In the genomic region with DNA sequence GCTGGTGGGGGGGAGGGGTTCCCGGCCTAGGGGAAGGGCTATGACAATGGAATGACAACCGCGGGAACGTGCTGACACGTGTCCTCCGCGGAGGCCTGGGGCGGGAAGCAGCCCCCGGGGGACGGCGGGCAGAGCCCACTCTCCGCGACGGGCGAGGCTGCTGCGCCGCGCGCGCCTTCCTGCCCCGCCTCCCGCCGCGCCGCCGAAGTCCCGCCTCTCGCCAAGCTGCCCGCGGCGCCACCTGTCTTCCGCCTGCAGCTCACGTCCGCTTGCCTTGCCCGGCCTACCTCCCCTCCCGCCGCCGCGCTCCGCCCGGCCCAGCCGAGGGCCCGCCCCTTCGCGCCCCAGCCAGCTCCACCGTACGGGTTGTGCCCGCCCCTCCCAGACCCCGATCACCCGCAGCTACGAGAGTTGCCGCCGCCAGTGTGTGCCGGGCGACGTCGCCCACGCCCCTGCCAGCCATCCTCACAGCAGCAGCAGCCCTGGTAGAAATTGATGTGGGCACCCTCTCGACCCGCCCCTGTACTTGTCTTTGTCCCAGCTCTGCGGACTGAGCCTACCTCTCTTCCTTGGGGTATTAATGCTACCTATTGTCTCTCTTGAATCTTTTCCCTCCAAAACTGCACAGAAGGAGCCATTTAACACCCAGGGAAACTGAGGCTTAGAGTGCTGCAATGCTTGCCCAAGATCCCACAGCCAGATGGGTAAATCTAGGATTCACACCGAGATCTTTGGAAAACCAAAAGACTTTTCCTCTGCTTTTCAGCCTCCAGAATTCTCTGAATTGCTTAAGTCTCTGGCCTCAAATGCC, we compare ENCODE assay signal across 8 cellular contexts. TPM values are rescaled to one million over a fixed set of nuclear protein-coding genes. Genes with fewer than 3 reads are reported as not detected.
A peak's percentile ranks its signal among the peaks of the same experiment; 100 is the strongest.
DNase-seq lines count a peak whose midpoint lies in the region; ATAC-seq, FAIRE-seq and TF ChIP-seq lines count a peak whose summit lies in the region.

A gene with protein sequence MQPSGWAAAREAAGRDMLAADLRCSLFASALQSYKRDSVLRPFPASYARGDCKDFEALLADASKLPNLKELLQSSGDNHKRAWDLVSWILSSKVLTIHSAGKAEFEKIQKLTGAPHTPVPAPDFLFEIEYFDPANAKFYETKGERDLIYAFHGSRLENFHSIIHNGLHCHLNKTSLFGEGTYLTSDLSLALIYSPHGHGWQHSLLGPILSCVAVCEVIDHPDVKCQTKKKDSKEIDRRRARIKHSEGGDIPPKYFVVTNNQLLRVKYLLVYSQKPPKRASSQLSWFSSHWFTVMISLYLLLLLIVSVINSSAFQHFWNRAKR (minus strand): TSS at position 180 of the 811 bp plus-strand sequence. CDS start 457 bp downstream, outside the sequence.

- no peaks in the 10 kb centered on the region for H3K4me1 ChIP-seq in mesodermal cell (ENCODE audit: control insufficient read depth, insufficient read depth, low read length, poor library complexity, severe bottlenecking)

- no peaks in the 10 kb centered on the region for H3K36me3 ChIP-seq in mesodermal cell (ENCODE audit: control insufficient read depth, insufficient read depth, low read length)

- CTCF ChIA-PET in Calu3 (lab: Charles Lee) = interaction anchor here (0.5 to 2.0 kb wide), 18 partner anchors 9 to 698 kb away, joined by 3 to 10 read pairs (median 4); a partner anchor contains a TSS

- H3K36me3 Mint-ChIP-seq in Calu3 (ENCODE audit: insufficient read depth, unreplicated experiment) = peaks cover 17% of the 10 kb centered on the region
- peaks cover 3% of the 10 kb centered on the region for H3K36me3 Mint-ChIP-seq in effector memory CD8-positive, alpha-beta T cell (ENCODE audit: insufficient read depth)

- peak; percentile 33 for TF ChIP-seq CTCF in Calu3 (IDR thresholded peaks at IDR 0.05; ENCODE audit: unreplicated experiment)

- H3K9me3 ChIP-seq in mesodermal cell (ENCODE audit: control insufficient read depth, low read length) = no peaks in the 10 kb centered on the region

- intact Hi-C loops in Calu3 (cut with micrococcal nuclease; ENCODE audit: unreplicated experiment) = no loop called here

- H3K27ac ChIP-seq in mesodermal cell (ENCODE audit: low read depth, low read length, severe bottlenecking) = peak within 1 kb of the TSS; percentile 69

- H3K27ac Mint-ChIP-seq in Calu3 (ENCODE audit: unreplicated experiment) = peak within 1 kb of the TSS; percentile 36
- H3K27ac Mint-ChIP-seq in effector memory CD8-positive, alpha-beta T cell = peak within 1 kb of the TSS; percentile 89 to 95

- H3K4me3 ChIP-seq in mesodermal cell (ENCODE audit: extremely low read depth, insufficient read depth, low read length, poor library complexity, severe bottlenecking) = peak within 1 kb of the TSS; percentile 60

- peak; percentile 95 for FAIRE-seq in HTR-8/SVneo (lab: Jason Lieb, UNC)

- no peaks in the 10 kb centered on the region for H3K27me3 Mint-ChIP-seq in Calu3 (ENCODE audit: unreplicated experiment)
- H3K27me3 Mint-ChIP-seq in effector memory CD8-positive, alpha-beta T cell = no peaks in the 10 kb centered on the region

- H3K4me1 Mint-ChIP-seq in Calu3 (ENCODE audit: low read depth, unreplicated experiment) = peaks cover 6% of the 10 kb centered on the region
- peaks cover 27 to 36% of the 10 kb centered on the region in 2 donors for H3K4me1 Mint-ChIP-seq in effector memory CD8-positive, alpha-beta T cell (ENCODE audit: low read depth in 2 of 2)

- no peaks in the 10 kb centered on the region for H3K9me3 Mint-ChIP-seq in Calu3 (ENCODE audit: low read depth, unreplicated experiment)
- H3K9me3 Mint-ChIP-seq in effector memory CD8-positive, alpha-beta T cell = no peaks in the 10 kb centered on the region

- no TSS peak for BruUV-seq in Calu3 (replicated peaks; lab: Mats Ljungman, UMichigan)

- WGBS in mesodermal cell (ENCODE audit: insufficient coverage in 2 of 2), 2 experiments = 2 to 4% methylated on average over 40 to 58 of the region's 62 CpGs

- DNase-seq in Calu3 (peak; percentile 97), HTR-8/SVneo (ENCODE audit: insufficient read length, low spot score) (peak; percentile 82), NOMO-1 treated with DMSO at 0.1 percent for 48 hours (lab: John Stamatoyannopoulos, UW; ENCODE audit: unreplicated experiment) (peak; percentile 92)
- peak; percentile 82 to 83 for DNase-seq in activated CD8-positive, alpha-beta memory T cell treated with anti-CD3 and anti-CD28 coated beads for 4 hours (ENCODE audit: low read depth in 2 of 2)
- peak; percentile 87 to 91 (median 88) for DNase-seq in effector memory CD8-positive, alpha-beta T cell
- peak; percentile 79 to 90 for DNase-seq in stimulated activated CD8-positive, alpha-beta memory T cell treated with anti-CD3 and anti-CD28 coated beads, Interleukin-15, amount 100 ng/mL, for 4 hours (ENCODE audit: low read depth in 2 of 2)

- H3K4me3 Mint-ChIP-seq in Calu3 (ENCODE audit: low read depth, unreplicated experiment) = peak within 1 kb of the TSS; percentile 96
- peak within 1 kb of the TSS; percentile 84 to 85 for H3K4me3 Mint-ChIP-seq in effector memory CD8-positive, alpha-beta T cell

- peak; percentile 90 for ATAC-seq in GM21381 (IDR thresholded peaks at IDR 0.05; ENCODE audit: unreplicated experiment)
- ATAC-seq in effector memory CD8-positive, alpha-beta T cell (replicated peaks) = peak; percentile 94

RNA-seq across cellular contexts. Expression of the gene that starts here (rescaled TPM):
- 4.6 and 5.8 TPM in 2 replicates for total RNA-seq in Calu3 (2022)
- polyA plus RNA-seq in mesodermal cell (2013, experiment 1 of 2) = 5.6 TPM
- 6.3 TPM for polyA plus RNA-seq in mesodermal cell (2013, experiment 2 of 2)

Comparison
In these comparisons a context has a peak if more than half of its experiments do, and no peak if none do; other contexts are left out.
1. Peak in every context shown above with its lines: DNase-seq, ATAC-seq, H3K4me3 ChIP-seq and H3K27ac ChIP-seq.